33 cellular contexts compared by ENCODE assay signal in the genomic region with DNA sequence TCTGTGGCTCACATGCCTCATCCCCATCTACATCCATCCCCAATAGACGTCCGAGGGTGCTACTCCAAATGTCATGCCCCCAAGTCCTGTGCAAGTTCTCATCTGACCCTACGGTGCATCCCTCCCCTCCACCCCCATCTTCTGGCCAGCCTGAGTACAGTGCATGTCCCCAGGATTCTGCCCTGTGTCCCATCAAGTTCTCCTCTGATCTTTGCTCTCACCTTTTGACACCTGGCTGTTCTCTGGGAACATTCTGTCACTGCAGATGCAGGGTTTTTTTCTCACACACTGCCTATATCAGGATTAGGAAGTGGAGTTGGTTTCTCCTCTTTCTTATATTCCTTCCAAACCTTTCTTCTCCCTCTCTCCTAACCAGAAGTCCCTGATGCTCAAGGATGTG.
"Had no signal": no experiment of that assay in that cellular context is flagged by ENCODE, and none has a peak within 500 bp of the region (broad histone marks: within the 10 kb centered on the region; RNA-seq: fewer than 3 reads in every experiment).

No MANE protein-coding gene starts in this region.

- H3K4me1 Mint-ChIP-seq: activated B cell treated with CpG ODN at 0.5 μM for 24 hours had no signal

- H3K4me1 ChIP-seq: ascending aorta, esophagus muscularis mucosa, gastrocnemius medialis had no signal

- H3K27ac ChIP-seq: ascending aorta, brain microvascular endothelial cell, esophagus muscularis mucosa, foreskin keratinocyte, gastrocnemius medialis, heart right ventricle, WERI-Rb-1 had no signal

- H3K4me3 ChIP-seq: ascending aorta, esophagus muscularis mucosa, gastrocnemius medialis, heart right ventricle had no signal

- H3K9me3 Mint-ChIP-seq: activated B cell treated with CpG ODN at 0.5 μM for 24 hours; activated CD4-positive, alpha-beta memory T cell treated with anti-CD3 and anti-CD28 coated beads for 36 hours; activated naive CD4-positive, alpha-beta T cell treated with anti-CD3 and anti-CD28 coated beads, Interleukin-2, amount 10 ng/mL, durations not matched to agents 7 days and 5 days; effector memory CD8-positive, alpha-beta T cell had no signal

- ATAC-seq: activated CD4-positive, CD25-positive, alpha-beta regulatory T cell treated with anti-CD3 and anti-CD28 coated beads, Interleukin-2, amount 50 U/mL, for 24 hours; activated CD8-positive, alpha-beta memory T cell treated with anti-CD3 and anti-CD28 coated beads, Interleukin-2, amount 10 ng/mL, durations not matched to agents 7 days and 5 days; activated CD8-positive, alpha-beta T cell treated with anti-CD3 and anti-CD28 coated beads, Interleukin-2, amount 10 ng/mL, durations not matched to agents 7 days and 5 days; activated naive CD4-positive, alpha-beta T cell treated with anti-CD3 and anti-CD28 coated beads, Interleukin-2, amount 50 U/mL, for 72 hours; effector memory CD8-positive, alpha-beta T cell; foreskin keratinocyte; gastrocnemius medialis; heart right ventricle; T-helper 17 cell had no signal

- H3K27me3 ChIP-seq: ascending aorta, brain microvascular endothelial cell, esophagus muscularis mucosa, gastrocnemius medialis, heart right ventricle had no signal

- H3K36me3 ChIP-seq: ascending aorta, brain microvascular endothelial cell, esophagus muscularis mucosa, gastrocnemius medialis, heart right ventricle, WERI-Rb-1 had no signal

- H3K36me3 Mint-ChIP-seq: activated CD4-positive, alpha-beta memory T cell treated with anti-CD3 and anti-CD28 coated beads for 36 hours; activated naive CD4-positive, alpha-beta T cell treated with anti-CD3 and anti-CD28 coated beads, Interleukin-2, amount 10 ng/mL, durations not matched to agents 7 days and 5 days had no signal

- DNase-seq: activated B cell treated with CpG ODN at 0.5 μM for 24 hours; activated CD4-positive, alpha-beta memory T cell treated with anti-CD3 and anti-CD28 coated beads for 36 hours; activated CD4-positive, alpha-beta T cell treated with anti-CD3 and anti-CD28 coated beads for 4 hours; activated CD4-positive, alpha-beta T cell treated with anti-CD3 and anti-CD28 coated beads, Interleukin-2, amount 50 U/mL, for 1 hour; activated CD8-positive, alpha-beta memory T cell treated with anti-CD3 and anti-CD28 coated beads, Interleukin-2, amount 10 ng/mL, durations not matched to agents 7 days and 5 days; activated CD8-positive, alpha-beta memory T cell treated with anti-CD3 and anti-CD28 coated beads, Interleukin-2, amount 50 U/mL, for 4 hours; activated CD8-positive, alpha-beta T cell treated with anti-CD3 and anti-CD28 coated beads, Interleukin-2, amount 10 ng/mL, durations not matched to agents 7 days and 5 days; activated gamma-delta T cell; activated naive CD4-positive, alpha-beta T cell; activated naive CD4-positive, alpha-beta T cell treated with anti-CD3 and anti-CD28 coated beads, Interleukin-2, amount 10 ng/mL, durations not matched to agents 7 days and 5 days; activated naive CD8-positive, alpha-beta T cell treated with anti-CD3 and anti-CD28 coated beads, Interleukin-2, amount 10 ng/mL, durations not matched to agents 7 days and 5 days; activated T-cell treated with anti-CD3 and anti-CD28 coated beads, Interleukin-2, amount 50 U/mL, for 1 hour; activated T-cell treated with anti-CD3 and anti-CD28 coated beads, Interleukin-2, amount 50 U/mL, for 48 hours; brain microvascular endothelial cell; caudate nucleus; cortex of kidney; dermis blood vessel endothelial cell; effector CD4-positive, alpha-beta T cell; effector memory CD8-positive, alpha-beta T cell; erythroblast; foreskin keratinocyte; gastrocnemius medialis; heart right ventricle; T-helper 1 cell; T-helper 17 cell; T1000; WERI-Rb-1 had no signal

- H3K27ac Mint-ChIP-seq: activated B cell treated with CpG ODN at 0.5 μM for 24 hours; activated CD4-positive, alpha-beta memory T cell treated with anti-CD3 and anti-CD28 coated beads for 36 hours; activated CD8-positive, alpha-beta memory T cell treated with anti-CD3 and anti-CD28 coated beads, Interleukin-2, amount 10 ng/mL, durations not matched to agents 7 days and 5 days; activated CD8-positive, alpha-beta T cell treated with anti-CD3 and anti-CD28 coated beads, Interleukin-2, amount 10 ng/mL, durations not matched to agents 7 days and 5 days; activated naive CD4-positive, alpha-beta T cell treated with anti-CD3 and anti-CD28 coated beads, Interleukin-2, amount 10 ng/mL, durations not matched to agents 7 days and 5 days; activated naive CD8-positive, alpha-beta T cell treated with anti-CD3 and anti-CD28 coated beads, Interleukin-2, amount 10 ng/mL, durations not matched to agents 7 days and 5 days; effector memory CD8-positive, alpha-beta T cell; T-helper 17 cell; T-helper 2 cell treated with Interferon-gamma antibody and Interleukin-4, amounts not matched to agents 5 μg/mL and 100 μg/mL, for 36 hours had no signal

- H3K9me3 ChIP-seq: ascending aorta, esophagus muscularis mucosa, gastrocnemius medialis, heart right ventricle had no signal

- H3K4me3 Mint-ChIP-seq: activated B cell treated with CpG ODN at 0.5 μM for 24 hours; activated CD4-positive, alpha-beta memory T cell treated with anti-CD3 and anti-CD28 coated beads for 36 hours; activated CD8-positive, alpha-beta memory T cell treated with anti-CD3 and anti-CD28 coated beads, Interleukin-2, amount 10 ng/mL, durations not matched to agents 7 days and 5 days; activated CD8-positive, alpha-beta T cell treated with anti-CD3 and anti-CD28 coated beads, Interleukin-2, amount 10 ng/mL, durations not matched to agents 7 days and 5 days; activated naive CD4-positive, alpha-beta T cell treated with anti-CD3 and anti-CD28 coated beads, Interleukin-2, amount 10 ng/mL, durations not matched to agents 7 days and 5 days; activated naive CD8-positive, alpha-beta T cell treated with anti-CD3 and anti-CD28 coated beads, Interleukin-2, amount 10 ng/mL, durations not matched to agents 7 days and 5 days; activated T-helper 1 cell treated with anti-CD3 and anti-CD28 coated beads, Interleukin-12 subunit alpha, Interleukin-12 subunit beta, Interleukin-2, Interleukin-4 antibody, amounts not matched to agents 30 ng/mL and 10 ng/mL and 1 ng/mL, durations not matched to agents 14 hours and 24 hours and 36 hours; effector memory CD8-positive, alpha-beta T cell; T-helper 17 cell; T-helper 2 cell treated with Interferon-gamma antibody and Interleukin-4, amounts not matched to agents 5 μg/mL and 100 μg/mL, for 36 hours had no signal
